26 cellular contexts compared by ENCODE assay signal in the genomic region with DNA sequence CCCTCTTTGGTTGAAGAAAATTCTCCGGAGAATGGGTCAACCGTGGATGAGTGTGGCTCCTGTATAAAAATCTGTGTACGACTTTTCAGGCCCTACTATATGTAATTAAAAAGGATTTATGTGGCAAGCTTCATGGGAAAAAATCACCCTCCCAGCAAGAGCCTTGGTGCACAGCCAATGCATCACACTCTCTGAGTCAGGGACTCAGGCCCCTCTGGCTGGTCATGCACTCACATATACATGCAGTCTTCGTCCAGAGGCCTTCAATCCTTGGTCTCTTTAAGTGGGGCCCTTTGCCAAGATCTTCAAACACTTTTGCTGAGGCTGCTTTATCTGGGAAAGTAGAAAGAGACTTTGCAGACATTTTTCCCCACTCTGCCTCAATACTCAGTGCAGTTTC.
"Had no signal": no experiment of that assay in that cellular context is flagged by ENCODE, and none has a peak within 500 bp of the region (broad histone marks: within the 10 kb centered on the region; RNA-seq: fewer than 3 reads in every experiment).

No MANE protein-coding gene starts in this region.

- H3K27ac Mint-ChIP-seq: activated B cell treated with CpG ODN at 0.5 μM for 24 hours; activated CD4-positive, alpha-beta T cell treated with anti-CD3 and anti-CD28 coated beads for 36 hours; activated naive CD8-positive, alpha-beta T cell; activated T-cell treated with anti-CD3 and anti-CD28 coated beads, Interleukin-2, amount 50 U/mL, for 24 hours; activated T-helper 17 cell treated with anti-CD3 and anti-CD28 coated beads, Interleukin-2, amount 50 U/mL, for 72 hours; memory B cell; T-helper 1 cell treated with Interleukin-12 subunit alpha and Interleukin-12 subunit beta and Interleukin-4 antibody, amounts not matched to agents 30 μg/mL and 1 μg/mL, for 36 hours had no signal

- H3K4me1 ChIP-seq: adrenal gland, body of pancreas, colonic mucosa, heart right ventricle, spleen, upper lobe of left lung had no signal

- DNase-seq: activated B cell treated with CpG ODN at 0.5 μM for 24 hours; activated CD4-positive, alpha-beta T cell treated with anti-CD3 and anti-CD28 coated beads for 36 hours; activated CD4-positive, alpha-beta T cell treated with anti-CD3 and anti-CD28 coated beads, Interleukin-2, amount 50 U/mL, for 4 hours; activated CD8-positive, alpha-beta memory T cell treated with anti-CD3 and anti-CD28 coated beads for 24 hours; activated CD8-positive, alpha-beta memory T cell treated with anti-CD3 and anti-CD28 coated beads, Interleukin-2, amount 50 U/mL, for 4 hours; activated T-cell treated with anti-CD3 and anti-CD28 coated beads, Interleukin-2, amount 50 U/mL, for 24 hours; adrenal gland; body of pancreas; central memory CD4-positive, alpha-beta T cell; colonic mucosa; heart right ventricle; kidney; left ventricle myocardium superior; mucosa of descending colon; retina; spleen; stimulated activated CD4-positive, alpha-beta T cell treated with anti-CD3 and anti-CD28 coated beads, Interleukin-4, amount 100 ng/mL, for 24 hours; stimulated activated naive CD8-positive, alpha-beta T cell treated with anti-CD3 and anti-CD28 coated beads, Interleukin-15, Interleukin-2, amounts not matched to agents 100 U/mL and 50 U/mL, for 24 hours; T1000; upper lobe of left lung had no signal

- FAIRE-seq: endometrium, kidney had no signal

- ATAC-seq: activated CD4-positive, alpha-beta T cell treated with anti-CD3 and anti-CD28 coated beads for 36 hours; activated T-helper 17 cell treated with anti-CD3 and anti-CD28 coated beads, Interleukin-2, amount 50 U/mL, for 72 hours; body of pancreas; heart right ventricle; left ventricle myocardium superior; mucosa of descending colon; stimulated activated naive CD8-positive, alpha-beta T cell treated with anti-CD3 and anti-CD28 coated beads, Interleukin-15, Interleukin-2, amounts not matched to agents 100 U/mL and 50 U/mL, for 24 hours had no signal

- H3K4me3 ChIP-seq: adrenal gland, body of pancreas, colonic mucosa, heart right ventricle, mucosa of descending colon, spleen, upper lobe of left lung had no signal

- H3K4me3 Mint-ChIP-seq: activated B cell treated with CpG ODN at 0.5 μM for 24 hours; activated CD4-positive, alpha-beta T cell treated with anti-CD3 and anti-CD28 coated beads for 36 hours; activated naive CD8-positive, alpha-beta T cell; activated T-cell treated with anti-CD3 and anti-CD28 coated beads, Interleukin-2, amount 50 U/mL, for 24 hours; activated T-helper 17 cell treated with anti-CD3 and anti-CD28 coated beads, Interleukin-2, amount 50 U/mL, for 72 hours; memory B cell; neural crest cell; T-helper 1 cell treated with Interleukin-12 subunit alpha and Interleukin-12 subunit beta and Interleukin-4 antibody, amounts not matched to agents 30 μg/mL and 1 μg/mL, for 36 hours had no signal

- H3K27ac ChIP-seq: adrenal gland, body of pancreas, colonic mucosa, heart right ventricle, spleen, upper lobe of left lung had no signal

- H3K27me3 Mint-ChIP-seq: activated B cell treated with CpG ODN at 0.5 μM for 24 hours; activated naive CD8-positive, alpha-beta T cell; activated T-cell treated with anti-CD3 and anti-CD28 coated beads, Interleukin-2, amount 50 U/mL, for 24 hours; activated T-helper 17 cell treated with anti-CD3 and anti-CD28 coated beads, Interleukin-2, amount 50 U/mL, for 72 hours; memory B cell had no signal

- H3K9me3 ChIP-seq: adrenal gland, body of pancreas, colonic mucosa, mucosa of descending colon, upper lobe of left lung had no signal

- H3K27me3 ChIP-seq: adrenal gland, body of pancreas, colonic mucosa, heart right ventricle, spleen, upper lobe of left lung had no signal

- H3K36me3 ChIP-seq: adrenal gland, colonic mucosa, heart right ventricle, spleen, upper lobe of left lung had no signal

- H3K9me3 Mint-ChIP-seq: activated B cell treated with CpG ODN at 0.5 μM for 24 hours; activated T-helper 17 cell treated with anti-CD3 and anti-CD28 coated beads, Interleukin-2, amount 50 U/mL, for 72 hours; memory B cell had no signal

- H3K36me3 Mint-ChIP-seq: activated naive CD8-positive, alpha-beta T cell; memory B cell had no signal

- H3K4me1 Mint-ChIP-seq: activated B cell treated with CpG ODN at 0.5 μM for 24 hours; activated CD4-positive, alpha-beta T cell treated with anti-CD3 and anti-CD28 coated beads for 36 hours; activated T-helper 17 cell treated with anti-CD3 and anti-CD28 coated beads, Interleukin-2, amount 50 U/mL, for 72 hours; memory B cell; neural crest cell had no signal
